8 cellular contexts compared by ENCODE assay signal in the genomic region with DNA sequence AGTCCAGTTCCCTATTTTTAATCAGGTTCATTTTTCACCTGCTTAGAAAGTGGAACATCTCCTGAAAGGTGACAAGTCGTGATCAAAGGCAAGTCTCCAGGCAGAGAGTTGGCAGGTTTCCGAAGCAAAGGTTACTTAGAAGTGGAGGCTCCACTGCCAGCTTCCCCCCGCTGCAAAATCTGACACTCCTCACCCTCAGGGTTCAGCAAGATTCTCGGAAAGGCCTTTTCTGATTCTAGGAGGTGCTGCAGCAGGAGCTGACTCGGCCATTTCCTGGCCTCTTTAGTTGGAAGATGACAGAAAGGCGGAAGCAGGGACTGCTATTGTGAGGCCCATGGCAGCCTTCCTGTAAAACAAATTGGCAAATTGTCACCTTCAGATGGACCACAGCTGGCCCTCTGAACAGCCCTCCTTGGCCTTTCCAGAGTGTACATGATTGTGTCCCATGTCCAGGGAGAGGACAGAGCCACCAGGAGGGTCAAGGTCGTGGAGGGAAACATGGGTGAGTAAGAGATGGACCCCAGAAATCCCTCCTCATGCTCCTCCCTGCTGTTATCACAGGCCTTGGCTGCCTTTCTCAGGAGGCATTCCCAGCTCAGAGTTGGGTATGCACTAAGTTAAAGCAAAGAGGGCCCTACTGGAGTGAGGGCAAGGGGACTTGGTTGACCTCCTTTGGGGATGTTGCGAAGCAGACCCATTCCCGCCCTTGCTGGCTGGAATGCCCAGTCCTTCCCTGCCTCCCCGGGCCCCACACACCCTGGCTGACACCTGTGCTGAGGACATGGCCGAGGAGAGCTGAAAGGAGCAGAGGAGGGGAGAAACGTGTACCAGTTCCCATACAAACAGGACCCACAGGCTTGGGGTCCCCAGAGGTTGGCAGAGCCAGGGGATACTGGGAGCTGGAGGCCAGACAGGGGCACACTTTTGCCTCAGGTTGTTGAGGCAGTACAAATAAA.
DNase-seq lines count a peak whose midpoint lies in the region; ATAC-seq, FAIRE-seq and TF ChIP-seq lines count a peak whose summit lies in the region.

No MANE protein-coding gene starts in this region.

- peak overlapping the region; percentile 19; the same call in 1 of the 3 replicates for H3K4me3 Mint-ChIP-seq in GM23338

- H3K9me2 ChIP-seq in GM23338 (ENCODE audit: insufficient read depth) = no peaks in the 10 kb centered on the region; the same call in 1 of the 2 replicates

- H3K4me1 ChIP-seq in GM23338 (ENCODE audit: insufficient read depth) (peaks cover 42% of the 10 kb centered on the region), RWPE2 (ENCODE audit: insufficient read depth, poor library complexity, severe bottlenecking) (peaks cover 54% of the 10 kb centered on the region), adipocyte (ENCODE audit: control insufficient read depth, insufficient read depth, low read length) (peaks cover 46% of the 10 kb centered on the region)

- no peak for FAIRE-seq in frontal cortex (lab: Jason Lieb, UNC)

- no peaks in the 10 kb centered on the region; the same call in 2 of the 3 replicates for H3K9me3 Mint-ChIP-seq in GM23338

- H3K36me3 ChIP-seq in GM23338 (ENCODE audit: insufficient read depth) (no peaks in the 10 kb centered on the region), RWPE2 (ENCODE audit: low read depth) (no peaks in the 10 kb centered on the region), adipocyte (ENCODE audit: control insufficient read depth, insufficient read depth, low read length, severe bottlenecking) (no peaks in the 10 kb centered on the region)

- no peaks in the 10 kb centered on the region for H3K79me2 ChIP-seq in GM23338 (replicated peaks; ENCODE audit: insufficient read depth)

- peak overlapping the region; percentile 51; the same call in 1 of the 2 replicates for H3K27ac ChIP-seq in GM23338 (ENCODE audit: low read depth)
- H3K27ac ChIP-seq in RWPE2 (ENCODE audit: poor library complexity, severe bottlenecking) = peak overlapping the region; percentile 96

- no peak for TF ChIP-seq CTCF in GM23338 (conservative IDR thresholded peaks at IDR 0.05; ENCODE audit: low read depth in 2 of 2)
- no peak for TF ChIP-seq CTCF in RWPE2 (IDR thresholded peaks at IDR 0.05; ENCODE audit: poor library complexity, severe bottlenecking)

- no peaks in the 10 kb centered on the region for H3K36me3 Mint-ChIP-seq in GM23338 (ENCODE audit: low read depth)

- no peaks in the 10 kb centered on the region for H3K27me3 ChIP-seq in GM23338 (ENCODE audit: insufficient read depth)
- H3K27me3 ChIP-seq in RWPE2 (ENCODE audit: insufficient read depth, poor library complexity, severe bottlenecking) = no peaks in the 10 kb centered on the region
- H3K27me3 ChIP-seq in adipocyte (replicated peaks; ENCODE audit: control insufficient read depth, insufficient read depth, low read length) = no peaks in the 10 kb centered on the region

- peak overlapping the region; percentile 26; the same call in 1 of the 2 replicates for H3K4me2 ChIP-seq in GM23338

- H3K9me3 ChIP-seq in RWPE2 (ENCODE audit: severe bottlenecking) = no peaks in the 10 kb centered on the region
- no peaks in the 10 kb centered on the region for H3K9me3 ChIP-seq in adipocyte (ENCODE audit: control insufficient read depth, low read length)

- peak overlapping the region; percentile 81 for H3K9ac ChIP-seq in adipocyte (ENCODE audit: low read length)

- H2AFZ ChIP-seq in GM23338 = peak overlapping the region; percentile 76

- no peaks in the 10 kb centered on the region for H4K20me1 ChIP-seq in GM23338 (replicated peaks; ENCODE audit: insufficient read depth)

- ATAC-seq in GM23338 (no peak), RWPE2 (ENCODE audit: low read depth) (no peak), GM18505 (IDR thresholded peaks at IDR 0.05; ENCODE audit: unreplicated experiment) (no peak)

- no peak for TF ChIP-seq POLR2A in GM18505 (IDR thresholded peaks at IDR 0.05; ENCODE audit: borderline replicate concordance, extremely low read depth, insufficient read depth, insufficient read length)

- peaks cover 15% of the 10 kb centered on the region for H3K27me3 Mint-ChIP-seq in GM23338 (ENCODE audit: insufficient read depth, low read depth, poor library complexity)

- H3K4me3 ChIP-seq in GM23338 (no peak overlapping the region), RWPE2 (ENCODE audit: severe bottlenecking) (no peak overlapping the region), adipocyte (ENCODE audit: low read length) (peak overlapping the region; percentile 70)

- peak overlapping the region; percentile 52; the same call in 1 of the 2 replicates for H3K27ac Mint-ChIP-seq in GM23338

- peaks cover 56% of the 10 kb centered on the region for H3K4me1 Mint-ChIP-seq in GM23338

- DNase-seq in GM23338 (ENCODE audit: low spot score) (no peak), RWPE2 (ENCODE audit: low spot score) (no peak), adipocyte (ENCODE audit: low read depth) (no peak), kidney tubule cell (ENCODE audit: low spot score) (peak; percentile 50), frontal cortex (ENCODE audit: low spot score in 2 of 2) (no peak), NCI-H1930 (lab: John Stamatoyannopoulos, UW) (no peak)
- peak; percentile 56 for DNase-seq in stimulated activated CD4-positive, alpha-beta T cell treated with anti-CD3 and anti-CD28 coated beads, Interleukin-4, amount 100 ng/mL, for 24 hours

- H3F3A ChIP-seq in GM23338 (replicated peaks; ENCODE audit: low read depth) = 0 out of 2 replicates have a peak, but pooled peaks cover 4% of the 10 kb centered on the region

TF ChIP-seq in GM23338, 12 proteins besides CTCF, POLR2A, EP300 and RAD21 (continues in another document):
- TF ChIP-seq, protein P1, sequence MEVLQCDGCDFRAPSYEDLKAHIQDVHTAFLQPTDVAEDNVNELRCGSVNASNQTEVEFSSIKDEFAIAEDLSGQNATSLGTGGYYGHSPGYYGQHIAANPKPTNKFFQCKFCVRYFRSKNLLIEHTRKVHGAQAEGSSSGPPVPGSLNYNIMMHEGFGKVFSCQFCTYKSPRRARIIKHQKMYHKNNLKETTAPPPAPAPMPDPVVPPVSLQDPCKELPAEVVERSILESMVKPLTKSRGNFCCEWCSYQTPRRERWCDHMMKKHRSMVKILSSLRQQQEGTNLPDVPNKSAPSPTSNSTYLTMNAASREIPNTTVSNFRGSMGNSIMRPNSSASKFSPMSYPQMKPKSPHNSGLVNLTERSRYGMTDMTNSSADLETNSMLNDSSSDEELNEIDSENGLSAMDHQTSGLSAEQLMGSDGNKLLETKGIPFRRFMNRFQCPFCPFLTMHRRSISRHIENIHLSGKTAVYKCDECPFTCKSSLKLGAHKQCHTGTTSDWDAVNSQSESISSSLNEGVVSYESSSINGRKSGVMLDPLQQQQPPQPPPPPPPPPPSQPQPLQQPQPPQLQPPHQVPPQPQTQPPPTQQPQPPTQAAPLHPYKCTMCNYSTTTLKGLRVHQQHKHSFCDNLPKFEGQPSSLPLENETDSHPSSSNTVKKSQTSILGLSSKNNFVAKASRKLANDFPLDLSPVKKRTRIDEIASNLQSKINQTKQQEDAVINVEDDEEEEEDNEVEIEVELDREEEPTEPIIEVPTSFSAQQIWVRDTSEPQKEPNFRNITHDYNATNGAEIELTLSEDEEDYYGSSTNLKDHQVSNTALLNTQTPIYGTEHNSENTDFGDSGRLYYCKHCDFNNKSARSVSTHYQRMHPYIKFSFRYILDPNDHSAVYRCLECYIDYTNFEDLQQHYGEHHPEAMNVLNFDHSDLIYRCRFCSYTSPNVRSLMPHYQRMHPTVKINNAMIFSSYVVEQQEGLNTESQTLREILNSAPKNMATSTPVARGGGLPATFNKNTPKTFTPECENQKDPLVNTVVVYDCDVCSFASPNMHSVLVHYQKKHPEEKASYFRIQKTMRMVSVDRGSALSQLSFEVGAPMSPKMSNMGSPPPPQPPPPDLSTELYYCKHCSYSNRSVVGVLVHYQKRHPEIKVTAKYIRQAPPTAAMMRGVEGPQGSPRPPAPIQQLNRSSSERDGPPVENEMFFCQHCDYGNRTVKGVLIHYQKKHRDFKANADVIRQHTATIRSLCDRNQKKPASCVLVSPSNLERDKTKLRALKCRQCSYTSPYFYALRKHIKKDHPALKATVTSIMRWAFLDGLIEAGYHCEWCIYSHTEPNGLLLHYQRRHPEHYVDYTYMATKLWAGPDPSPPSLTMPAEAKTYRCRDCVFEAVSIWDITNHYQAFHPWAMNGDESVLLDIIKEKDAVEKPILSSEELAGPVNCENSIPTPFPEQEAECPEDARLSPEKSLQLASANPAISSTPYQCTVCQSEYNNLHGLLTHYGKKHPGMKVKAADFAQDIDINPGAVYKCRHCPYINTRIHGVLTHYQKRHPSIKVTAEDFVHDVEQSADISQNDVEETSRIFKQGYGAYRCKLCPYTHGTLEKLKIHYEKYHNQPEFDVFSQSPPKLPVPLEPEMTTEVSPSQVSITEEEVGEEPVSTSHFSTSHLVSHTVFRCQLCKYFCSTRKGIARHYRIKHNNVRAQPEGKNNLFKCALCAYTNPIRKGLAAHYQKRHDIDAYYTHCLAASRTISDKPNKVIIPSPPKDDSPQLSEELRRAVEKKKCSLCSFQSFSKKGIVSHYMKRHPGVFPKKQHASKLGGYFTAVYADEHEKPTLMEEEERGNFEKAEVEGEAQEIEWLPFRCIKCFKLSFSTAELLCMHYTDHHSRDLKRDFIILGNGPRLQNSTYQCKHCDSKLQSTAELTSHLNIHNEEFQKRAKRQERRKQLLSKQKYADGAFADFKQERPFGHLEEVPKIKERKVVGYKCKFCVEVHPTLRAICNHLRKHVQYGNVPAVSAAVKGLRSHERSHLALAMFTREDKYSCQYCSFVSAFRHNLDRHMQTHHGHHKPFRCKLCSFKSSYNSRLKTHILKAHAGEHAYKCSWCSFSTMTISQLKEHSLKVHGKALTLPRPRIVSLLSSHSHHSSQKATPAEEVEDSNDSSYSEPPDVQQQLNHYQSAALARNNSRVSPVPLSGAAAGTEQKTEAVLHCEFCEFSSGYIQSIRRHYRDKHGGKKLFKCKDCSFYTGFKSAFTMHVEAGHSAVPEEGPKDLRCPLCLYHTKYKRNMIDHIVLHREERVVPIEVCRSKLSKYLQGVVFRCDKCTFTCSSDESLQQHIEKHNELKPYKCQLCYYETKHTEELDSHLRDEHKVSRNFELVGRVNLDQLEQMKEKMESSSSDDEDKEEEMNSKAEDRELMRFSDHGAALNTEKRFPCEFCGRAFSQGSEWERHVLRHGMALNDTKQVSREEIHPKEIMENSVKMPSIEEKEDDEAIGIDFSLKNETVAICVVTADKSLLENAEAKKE (CRISPR knock-in tag; IDR thresholded peaks at IDR 0.05) = no peak
- no peak for TF ChIP-seq ZNF331 (CRISPR knock-in tag; IDR thresholded peaks at IDR 0.05; ENCODE audit: low read depth)
- no peak for TF ChIP-seq CREB1 (CRISPR knock-in tag; IDR thresholded peaks at IDR 0.05; ENCODE audit: low read depth)
- TF ChIP-seq ZNF114 (CRISPR knock-in tag; IDR thresholded peaks at IDR 0.05) = no peak

Comparison
In these comparisons a context has a peak if more than half of its experiments do, and no peak if none do; other contexts are left out.
1. DNase-seq: peak in kidney tubule cell (single experiment) and stimulated activated CD4-positive, alpha-beta T cell treated with anti-CD3 and anti-CD28 coated beads, Interleukin-4, amount 100 ng/mL, for 24 hours (single experiment); none in GM23338 (single experiment), RWPE2 (single experiment), adipocyte (single experiment), frontal cortex (0 of 2) and NCI-H1930 (0 of 2).